In the genomic region with DNA sequence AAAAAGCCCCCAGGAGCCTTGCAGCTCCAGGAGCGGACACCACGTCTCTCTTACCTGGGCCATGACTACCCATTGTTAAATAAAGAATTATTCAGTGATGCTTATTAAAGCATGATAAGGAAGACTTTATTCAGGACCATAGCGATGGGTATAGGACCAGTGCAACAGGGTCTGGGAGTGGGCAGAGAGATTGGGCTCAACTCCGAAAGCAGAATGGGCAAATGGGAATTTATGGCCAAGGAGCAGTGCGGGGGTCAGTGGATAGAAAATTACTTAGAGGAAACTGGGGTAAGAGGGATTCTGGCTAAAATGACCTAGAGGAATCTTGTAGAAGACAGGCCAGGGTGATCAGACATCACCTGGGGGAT, we compare ENCODE assay signal across 8 cellular contexts. TPM values are rescaled to one million over a fixed set of nuclear protein-coding genes. Genes with fewer than 3 reads are reported as not detected.
A peak's percentile ranks its signal among the peaks of the same experiment; 100 is the strongest.
DNase-seq lines count a peak whose midpoint lies in the region; ATAC-seq and TF ChIP-seq lines count a peak whose summit lies in the region.

No MANE protein-coding gene starts in this region.

- TF ChIP-seq POLR2A in spleen (IDR thresholded peaks at IDR 0.05), result no peak

- 57 to 65% (median 62%) methylated on average over 5 of the region's 5 CpGs for WGBS in spleen, 5 donors

- peaks cover 32% of the 10 kb centered on the region for H3K79me2 ChIP-seq in GM23338 (replicated peaks; ENCODE audit: insufficient read depth)

- peak overlapping the region; percentile 80 for H2AFZ ChIP-seq in GM23338

- H3K9me3 ChIP-seq in T-helper 17 cell (ENCODE audit: control insufficient read depth, low read length, poor library complexity, severe bottlenecking) (no peaks in the 10 kb centered on the region), left ventricle myocardium inferior (replicated peaks) (no peaks in the 10 kb centered on the region), spleen (no peaks in the 10 kb centered on the region)

- H3K27ac ChIP-seq in GM23338 (ENCODE audit: low read depth) (no peak overlapping the region; the same call in 1 of the 2 replicates), left ventricle myocardium inferior (replicated peaks) (peak overlapping the region; percentile 95), spleen (peak overlapping the region; percentile 49 to 90 (median 84))

- ATAC-seq in GM23338 (no peak; the same call in 2 of the 3 replicates), T-helper 17 cell (no peak), HG03095 (IDR thresholded peaks at IDR 0.05; ENCODE audit: unreplicated experiment) (no peak)

- peak overlapping the region; percentile 99 for H3K4me3 Mint-ChIP-seq in GM23338
- H3K4me3 Mint-ChIP-seq in T-helper 17 cell, result peak overlapping the region; percentile 97

- H3K36me3 Mint-ChIP-seq in GM23338 (ENCODE audit: low read depth), result peaks cover 19% of the 10 kb centered on the region
- H3K36me3 Mint-ChIP-seq in T-helper 17 cell (ENCODE audit: low read depth), result no peaks in the 10 kb centered on the region

- H3K9me3 Mint-ChIP-seq in GM23338, result no peaks in the 10 kb centered on the region

- TF ChIP-seq CTCF in GM23338 (conservative IDR thresholded peaks at IDR 0.05; ENCODE audit: low read depth in 2 of 2) (no peak), left ventricle myocardium inferior (IDR thresholded peaks at IDR 0.05; ENCODE audit: borderline replicate concordance) (no peak), spleen (IDR thresholded peaks at IDR 0.05 in 8 of 11, conservative IDR thresholded peaks at IDR 0.05 in 3 of 11) (no peak)

- no peak for DNase-seq in GM23338 (ENCODE audit: low spot score)
- DNase-seq in T-helper 17 cell, result no peak
- DNase-seq in left ventricle myocardium inferior, result no peak
- DNase-seq in spleen, result no peak
- DNase-seq in NCI-H226, result no peak
- no peak for DNase-seq in stimulated activated CD4-positive, alpha-beta T cell treated with anti-CD3 and anti-CD28 coated beads, Interleukin-1b, Interleukin-23, amount 100 ng/mL, for 48 hours
- no peak for DNase-seq in middle frontal gyrus (ENCODE audit: extremely low spot score, low spot score)

- H3K36me3 ChIP-seq in GM23338 (ENCODE audit: insufficient read depth), result peaks cover 13% of the 10 kb centered on the region
- H3K36me3 ChIP-seq in left ventricle myocardium inferior, result peaks cover 26% of the 10 kb centered on the region
- H3K36me3 ChIP-seq in spleen, result peaks cover 4 to 29% (median 19%) of the 10 kb centered on the region in 6 donors

- H3F3A ChIP-seq in GM23338 (replicated peaks; ENCODE audit: low read depth), result 0 out of 2 replicates have a peak, but pooled peaks cover 2% of the 10 kb centered on the region

- H3K27ac Mint-ChIP-seq in GM23338 (peak overlapping the region; percentile 90; the same call in 1 of the 2 replicates), T-helper 17 cell (peak overlapping the region; percentile 98)

- H3K4me1 Mint-ChIP-seq in GM23338 (peaks cover 13% of the 10 kb centered on the region; the same call in 2 of the 3 replicates), T-helper 17 cell (peaks cover 16% of the 10 kb centered on the region)

- no peaks in the 10 kb centered on the region for H3K27me3 ChIP-seq in GM23338 (ENCODE audit: insufficient read depth)
- H3K27me3 ChIP-seq in left ventricle myocardium inferior (ENCODE audit: low read depth), result no peaks in the 10 kb centered on the region
- H3K27me3 ChIP-seq in spleen (replicated peaks in 1 of 7), result no peaks in the 10 kb centered on the region

- 0 out of 2 replicates have a peak, but pooled peaks cover 4% of the 10 kb centered on the region for H3K4me1 ChIP-seq in GM23338 (ENCODE audit: insufficient read depth)
- peaks cover 46% of the 10 kb centered on the region for H3K4me1 ChIP-seq in left ventricle myocardium inferior
- H3K4me1 ChIP-seq in spleen, result peaks cover 12 to 36% (median 27%) of the 10 kb centered on the region in 6 donors

- intact Hi-C loops in left ventricle myocardium inferior (cut with micrococcal nuclease) (loop anchor here (10.0 kb wide), 1 partner anchor 289 kb away; no protein-coding TSS in a partner anchor), spleen (cut with DNase I; ENCODE audit: low total_unique reads) (loop anchor here (5.0 kb wide), 1 partner anchor 701 kb away; the partner anchor contains the start of gene RCAN1)

- H3K27me3 Mint-ChIP-seq in GM23338 (ENCODE audit: insufficient read depth, low read depth, poor library complexity) (peaks cover 10% of the 10 kb centered on the region), T-helper 17 cell (no peaks in the 10 kb centered on the region)

- H3K4me3 ChIP-seq in GM23338 (peak overlapping the region; percentile 83), left ventricle myocardium inferior (peak overlapping the region; percentile 89), spleen (peak overlapping the region; percentile 68 to 85 (median 72))

- H3K9me2 ChIP-seq in GM23338 (ENCODE audit: insufficient read depth), result no peaks in the 10 kb centered on the region

- H4K20me1 ChIP-seq in GM23338 (replicated peaks; ENCODE audit: insufficient read depth), result peaks cover 4% of the 10 kb centered on the region

- peak overlapping the region; percentile 73 for H3K4me2 ChIP-seq in GM23338

TF ChIP-seq in GM23338, 12 proteins besides CTCF, POLR2A, EP300 and RAD21 (continues in another document):
- TF ChIP-seq ZNF462 (CRISPR knock-in tag; IDR thresholded peaks at IDR 0.05), result no peak
- TF ChIP-seq NANOG (IDR thresholded peaks at IDR 0.05; ENCODE audit: borderline replicate concordance), result no peak
- no peak for TF ChIP-seq CREB1 (CRISPR knock-in tag; IDR thresholded peaks at IDR 0.05; ENCODE audit: low read depth)
- no peak for TF ChIP-seq ZNF114 (CRISPR knock-in tag; IDR thresholded peaks at IDR 0.05)

RNA-seq across cellular contexts. Expression of gene ATP5PO, which starts 0.6 kb away (rescaled TPM):
- total RNA-seq in GM23338 (2014; rRNA removed; shearing (Covaris generic)), result 236 and 244 TPM in 2 replicates
- polyA plus RNA-seq in GM23338 (2016; fragmentation: Nextera tagmentation; extraction: Ambion mirVana), result 437 and 522 TPM in 2 replicates
- total RNA-seq in T-helper 17 cell, result 100 to 1,000 TPM; 113 to 116 TPM
- total RNA-seq in left ventricle myocardium inferior, result 780 TPM
- total RNA-seq in spleen, result 100 to 1,000 TPM in 6 of 7 donors, 10 to 100 TPM in 1; 97.6 to 154 (median 125) TPM
- polyA plus RNA-seq in spleen, result 100 to 1,000 TPM; 245 to 286 (median 255) TPM
